Comparison of ENCODE assay signal across 13 cellular contexts in genomic region chr6:151327079-151327478, GRCh38.
"Had no signal": no experiment of that assay in that cellular context is flagged by ENCODE, and none has a peak within 500 bp of the region (broad histone marks: within the 10 kb centered on the region; RNA-seq: fewer than 3 reads in every experiment).

No MANE protein-coding gene starts in this region.

- H3K4me3 ChIP-seq: pancreas had no signal

- H3K9me3 ChIP-seq: ascending aorta, pancreas, tibial nerve had no signal

- H3K27me3 ChIP-seq: ascending aorta, pancreas, tibial nerve had no signal

- H3K36me3 ChIP-seq: ascending aorta, pancreas, tibial nerve had no signal

- ATAC-seq: activated T-cell treated with anti-CD3 and anti-CD28 coated beads, Interleukin-2, amount 50 U/mL, for 72 hours; left colon; pancreas; T-cell had no signal

- DNase-seq: activated CD4-positive, alpha-beta memory T cell treated with anti-CD3 and anti-CD28 coated beads, Interleukin-2, amount 10 ng/mL, durations not matched to agents 7 days and 5 days; activated naive CD8-positive, alpha-beta T cell treated with anti-CD3 and anti-CD28 coated beads, Interleukin-2, amount 10 ng/mL, durations not matched to agents 7 days and 5 days; activated T-cell treated with anti-CD3 and anti-CD28 coated beads, Interleukin-2, amount 50 U/mL, for 72 hours; cortex of kidney; effector CD8-positive, alpha-beta T cell; hypothalamus; left colon; pancreas; T-cell had no signal

- H3K27ac ChIP-seq: epithelial cell of prostate, pancreas, VCaP had no signal
